In the genomic region with DNA sequence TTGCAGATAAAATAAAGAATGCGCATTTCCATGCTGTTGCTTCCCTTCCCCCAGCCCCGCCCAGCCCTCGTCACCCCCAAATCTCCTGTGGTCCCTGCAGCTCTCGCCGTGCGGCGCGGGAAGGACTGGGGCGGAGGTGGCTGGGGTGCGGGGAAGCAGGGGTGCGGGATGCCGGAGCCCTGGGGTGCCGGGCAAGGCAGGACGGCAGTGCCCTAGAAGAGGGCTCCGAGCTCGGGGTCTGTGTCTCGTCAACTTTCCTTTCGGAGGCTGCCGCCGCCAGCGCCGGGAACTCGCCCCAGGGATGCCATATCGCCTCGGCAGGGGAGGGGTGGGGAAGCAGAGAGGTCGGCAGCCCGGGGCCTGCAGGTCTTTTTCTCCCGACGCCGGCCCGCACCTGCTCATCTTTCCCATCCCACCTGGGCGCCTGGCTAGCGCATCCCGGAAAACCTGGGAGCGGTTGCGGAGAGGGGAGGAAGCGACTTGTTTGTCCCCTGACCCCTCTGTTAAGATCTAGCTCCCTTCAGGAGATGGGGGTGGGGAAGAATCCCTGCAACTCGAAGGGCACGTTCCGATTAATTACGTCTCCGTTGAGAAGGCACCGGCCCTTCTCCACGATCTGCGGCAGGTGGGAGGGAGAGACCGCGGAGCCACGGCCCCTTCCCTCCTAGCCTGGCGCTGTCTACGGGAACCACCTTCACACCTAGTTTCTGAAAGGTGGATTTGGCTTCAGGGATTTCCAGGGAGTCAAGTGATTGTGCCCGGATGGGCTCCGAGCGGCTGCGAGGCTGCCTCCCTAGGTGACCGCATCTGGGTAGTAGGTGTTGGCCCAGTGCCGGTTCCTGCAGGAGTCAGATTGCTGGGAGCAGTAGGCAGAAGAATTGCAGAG, we compare ENCODE assay signal across 8 cellular contexts. TPM values are rescaled to one million over a fixed set of nuclear protein-coding genes. Genes with fewer than 3 reads are reported as not detected.
DNase-seq lines count a peak whose midpoint lies in the region; ATAC-seq, FAIRE-seq and TF ChIP-seq lines count a peak whose summit lies in the region.

No MANE protein-coding gene starts in this region.

- H3K9me3 ChIP-seq in keratinocyte (ENCODE audit: control insufficient read depth, low read depth, low read length), result no peaks in the 10 kb centered on the region

- peak overlapping the region; percentile 31 to 93 (median 59) for H3K4me3 ChIP-seq in keratinocyte (ENCODE audit: control insufficient read depth in 2 of 3, extremely low read depth in 1 of 3, insufficient read depth in 2 of 3, low read depth in 1 of 3, low read length in 3 of 3)

- peak overlapping the region; percentile 96 for H3K4me2 ChIP-seq in keratinocyte (ENCODE audit: control insufficient read depth, extremely low read depth, insufficient read depth, low read depth, low read length)

- H3K27ac ChIP-seq in angular gyrus (ENCODE audit: low read depth, low read length) (peak overlapping the region; percentile 74), keratinocyte (ENCODE audit: control insufficient read depth, insufficient read depth, low read length) (peak overlapping the region; percentile 68), temporal lobe (ENCODE audit: low read depth, low read length) (peak overlapping the region; percentile 68)

- H3K36me3 ChIP-seq in keratinocyte (ENCODE audit: control insufficient read depth in 2 of 2, extremely low read depth in 1 of 2, insufficient read depth in 2 of 2, low read length in 2 of 2), result no peaks in the 10 kb centered on the region

- dilution Hi-C loops in keratinocyte (cut with MboI; ENCODE audit: extremely low pct_ligation_motif_present, low sequenced_read_pairs), result no loop called here

- H3K9me1 ChIP-seq in keratinocyte (ENCODE audit: control insufficient read depth, extremely low read depth, insufficient read depth, low read length), result no peaks in the 10 kb centered on the region

- no peak for FAIRE-seq in keratinocyte (lab: Jason Lieb, UNC)

- DNase-seq in keratinocyte (ENCODE audit: low read depth, low spot score) (no peak), NCI-H2107 treated with DMSO at 0.1 percent for 48 hours (lab: John Stamatoyannopoulos, UW; ENCODE audit: unreplicated experiment) (no peak), SW480 (ENCODE audit: low spot score) (no peak)

- H3K27me3 ChIP-seq in keratinocyte (ENCODE audit: control insufficient read depth, extremely low read depth, insufficient read depth, low read length), result no peaks in the 10 kb centered on the region

- no peaks in the 10 kb centered on the region for H3K79me2 ChIP-seq in keratinocyte (ENCODE audit: control insufficient read depth, insufficient read depth, low read length)

- ATAC-seq in HG02678 (IDR thresholded peaks at IDR 0.05; ENCODE audit: unreplicated experiment), result peak; percentile 17
- ATAC-seq in HG03457 (IDR thresholded peaks at IDR 0.05; ENCODE audit: unreplicated experiment), result no peak
- no peak for ATAC-seq in GM21381 (IDR thresholded peaks at IDR 0.05; ENCODE audit: unreplicated experiment)

- H3K4me1 ChIP-seq in keratinocyte (ENCODE audit: control insufficient read depth, extremely low read depth, insufficient read depth, low read length), result peaks cover 48% of the 10 kb centered on the region

- no peak for TF ChIP-seq CTCF in keratinocyte (optimal IDR thresholded peaks at IDR 0.05 in 1 of 3, IDR thresholded peaks at IDR 0.05 in 1 of 3, conservative IDR thresholded peaks at IDR 0.05 in 1 of 3; ENCODE audit: extremely low read depth in 1 of 3, insufficient read depth in 2 of 3, low read length in 3 of 3)

- H3K9ac ChIP-seq in keratinocyte (ENCODE audit: control insufficient read depth, extremely low read depth, insufficient read depth, low read length), result peak overlapping the region; percentile 76

- peak overlapping the region; percentile 95 for H2AFZ ChIP-seq in keratinocyte (ENCODE audit: control insufficient read depth, low read length)

- H4K20me1 ChIP-seq in keratinocyte (ENCODE audit: control insufficient read depth, extremely low read depth, insufficient read depth, low read length), result no peaks in the 10 kb centered on the region

RNA-seq across cellular contexts. Expression of gene CNTN1, which starts 0.6 kb away (rescaled TPM):
- 16.7 to 22.6 TPM (median 19.0 TPM) in 3 replicates for polyA plus RNA-seq in keratinocyte
- polyA plus RNA-seq in keratinocyte (2011; ENCODE audit: low read depth), result 0.50 TPM
- 3.4 and 5.9 TPM in 2 replicates for polyA plus RNA-seq in keratinocyte (2011; cell fraction: cytosol; rRNA removed)
- polyA plus RNA-seq in keratinocyte (2011; cell fraction: nucleus; rRNA removed), result 13.3 and 15.0 TPM in 2 replicates
- polyA plus RNA-seq in keratinocyte (2012; ENCODE audit: low replicate concordance), result 0.96 and 13.8 TPM in 2 replicates
- 4.1 to 26.9 TPM (median 16.8 TPM) in 3 replicates for polyA minus RNA-seq in keratinocyte
- polyA minus RNA-seq in keratinocyte (2011; cell fraction: cytosol; rRNA and poly(A)+ RNA removed), result 6.1 TPM
- polyA minus RNA-seq in keratinocyte (2011; cell fraction: nucleus; rRNA and poly(A)+ RNA removed), result 19.2 and 33.9 TPM in 2 replicates
- total RNA-seq in temporal lobe, result 376 TPM
